Comparison of ENCODE assay signal across 8 cellular contexts in the genomic region with DNA sequence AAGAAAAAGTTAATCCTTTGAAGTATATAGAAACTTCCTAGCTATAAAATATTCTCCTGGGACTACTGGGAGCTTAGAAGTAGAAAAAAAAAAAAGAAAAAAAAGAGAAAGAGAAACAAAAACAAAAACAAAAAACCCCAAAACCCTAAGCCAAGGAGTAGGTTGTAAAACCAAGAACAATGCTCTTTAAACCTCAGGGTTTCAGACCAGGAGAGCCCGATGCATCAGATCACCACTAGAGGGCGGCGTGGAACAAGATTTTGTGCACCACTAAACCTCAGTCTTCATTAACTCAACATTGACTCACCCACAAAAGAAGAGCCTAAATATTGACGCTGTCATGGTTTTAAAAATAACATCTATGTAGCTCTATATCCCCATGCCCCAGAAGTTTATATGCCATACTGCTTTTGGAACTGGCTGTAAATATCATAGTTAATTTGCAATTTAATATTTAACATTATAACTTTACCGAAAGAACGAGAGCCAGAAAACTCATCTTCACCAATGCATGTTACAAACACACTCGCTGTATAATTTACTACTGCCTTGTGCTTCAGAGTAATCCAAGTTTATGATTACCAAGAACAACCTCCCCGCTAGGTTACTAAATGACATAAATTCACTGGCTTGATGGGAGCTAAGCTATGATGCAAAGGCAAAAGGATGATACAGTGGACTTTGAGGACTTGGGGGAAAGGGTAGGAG. TPM values are rescaled to one million over a fixed set of nuclear protein-coding genes. Genes with fewer than 3 reads are reported as not detected.
DNase-seq lines count a peak whose midpoint lies in the region; ATAC-seq and TF ChIP-seq lines count a peak whose summit lies in the region.

No MANE protein-coding gene starts in this region.

- no peak overlapping the region for H3K27ac ChIP-seq in heart right ventricle

- intact Hi-C loops in heart right ventricle (cut with DNase I) = loop anchor here in 7 of 10 donors (2.0 to 10.0 kb wide), 6 partner anchors 80 to 272 kb away; no protein-coding TSS in a partner anchor

- TF ChIP-seq CTCF in GM12864 (IDR thresholded peaks at IDR 0.05; ENCODE audit: low read depth, low read length, missing control alignments) = peak; percentile 90
- peak in 8 of 9 donors; percentile 84 to 95 (median 92) for TF ChIP-seq CTCF in heart right ventricle (IDR thresholded peaks at IDR 0.05)

- H3K9me3 ChIP-seq in heart right ventricle = no peaks in the 10 kb centered on the region

- H3K4me3 ChIP-seq in GM12864 (ENCODE audit: low read depth, low read length) (no peak overlapping the region), heart right ventricle (no peak overlapping the region)

- ATAC-seq in HG02610 (IDR thresholded peaks at IDR 0.05; ENCODE audit: unreplicated experiment) = peak; percentile 92
- peak; percentile 92 for ATAC-seq in activated naive CD8-positive, alpha-beta T cell treated with anti-CD3 and anti-CD28 coated beads, Interleukin-2, amount 50 U/mL, for 24 hours
- peak; percentile 70 to 91 (median 87) for ATAC-seq in heart right ventricle

- H3K27me3 ChIP-seq in heart right ventricle = no peaks in the 10 kb centered on the region

- H3K27ac Mint-ChIP-seq in activated naive CD8-positive, alpha-beta T cell treated with anti-CD3 and anti-CD28 coated beads, Interleukin-2, amount 50 U/mL, for 24 hours = peak overlapping the region; percentile 39

- peaks cover 0 to 15% (median 6%) of the 10 kb centered on the region in 9 donors for H3K4me1 ChIP-seq in heart right ventricle

- peak; percentile 57 for DNase-seq in GM12864 (ENCODE audit: low read depth)
- DNase-seq in NCI-H1105 treated with DMSO at 0.1 percent for 48 hours (lab: John Stamatoyannopoulos, UW) = peak; percentile 76
- peak; percentile 64 for DNase-seq in SW480 (ENCODE audit: low spot score)
- DNase-seq in activated naive CD8-positive, alpha-beta T cell treated with anti-CD3 and anti-CD28 coated beads, Interleukin-2, amount 50 U/mL, for 24 hours = peak; percentile 88
- DNase-seq in heart right ventricle = peak; percentile 72 to 85
- DNase-seq in putamen (ENCODE audit: low spot score) = peak; percentile 55
- no peak for DNase-seq in HuH-7 (ENCODE audit: low spot score)

- no peaks in the 10 kb centered on the region for H3K27me3 Mint-ChIP-seq in activated naive CD8-positive, alpha-beta T cell treated with anti-CD3 and anti-CD28 coated beads, Interleukin-2, amount 50 U/mL, for 24 hours

- H3K4me3 Mint-ChIP-seq in activated naive CD8-positive, alpha-beta T cell treated with anti-CD3 and anti-CD28 coated beads, Interleukin-2, amount 50 U/mL, for 24 hours = no peak overlapping the region

- peaks cover 17% of the 10 kb centered on the region for H3K4me1 Mint-ChIP-seq in activated naive CD8-positive, alpha-beta T cell treated with anti-CD3 and anti-CD28 coated beads, Interleukin-2, amount 50 U/mL, for 24 hours

- peaks cover 28% of the 10 kb centered on the region for H3K36me3 Mint-ChIP-seq in activated naive CD8-positive, alpha-beta T cell treated with anti-CD3 and anti-CD28 coated beads, Interleukin-2, amount 50 U/mL, for 24 hours (ENCODE audit: low read depth)

- no peaks in the 10 kb centered on the region for H3K9me3 Mint-ChIP-seq in activated naive CD8-positive, alpha-beta T cell treated with anti-CD3 and anti-CD28 coated beads, Interleukin-2, amount 50 U/mL, for 24 hours

- H3K36me3 ChIP-seq in heart right ventricle = peaks cover 0 to 82% (median 19%) of the 10 kb centered on the region in 9 donors

- 43 to 47% methylated on average over 8 of the region's 8 CpGs for WGBS in heart right ventricle, 2 donors

RNA-seq across cellular contexts. Expression of a gene that starts 19.2 kb away (rescaled TPM):
- 10 to 100 TPM; 25.2 to 40.8 (median 32.7) TPM for total RNA-seq in heart right ventricle
- 10 to 100 TPM; 17.2 to 81.6 TPM for polyA plus RNA-seq in heart right ventricle
